In genomic region chr4:92968556-92968955, GRCh38 we compare ENCODE assay signal across 21 cellular contexts.
"Had no signal": no experiment of that assay in that cellular context is flagged by ENCODE, and none has a peak within 500 bp of the region (broad histone marks: within the 10 kb centered on the region; RNA-seq: fewer than 3 reads in every experiment).

No MANE protein-coding gene starts in this region.

- DNase-seq: activated B cell treated with CpG ODN at 0.5 μM for 24 hours; activated CD4-positive, alpha-beta memory T cell treated with anti-CD3 and anti-CD28 coated beads, Interleukin-2, amount 10 ng/mL, durations not matched to agents 7 days and 5 days; activated CD4-positive, alpha-beta T cell treated with anti-CD3 and anti-CD28 coated beads for 48 hours; activated CD8-positive, alpha-beta memory T cell treated with anti-CD3 and anti-CD28 coated beads, Interleukin-2, amount 10 ng/mL, durations not matched to agents 7 days and 5 days; activated naive CD4-positive, alpha-beta T cell; activated naive CD8-positive, alpha-beta T cell treated with anti-CD3 and anti-CD28 coated beads, Interleukin-2, amount 10 ng/mL, durations not matched to agents 7 days and 5 days; central memory CD4-positive, alpha-beta T cell; dorsolateral prefrontal cortex; heart left ventricle; kidney glomerular epithelial cell; left ventricle myocardium inferior; naive thymus-derived CD4-positive, alpha-beta T cell; right cardiac atrium; small intestine; stimulated activated CD4-positive, alpha-beta T cell treated with anti-CD3 and anti-CD28 coated beads, Interleukin-4, amount 100 ng/mL, for 1 hour; stimulated activated naive CD8-positive, alpha-beta T cell treated with anti-CD3 and anti-CD28 coated beads, Interleukin-15, amount 100 ng/mL, for 72 hours; trophoblast cell had no signal

- ATAC-seq: activated CD8-positive, alpha-beta memory T cell treated with anti-CD3 and anti-CD28 coated beads, Interleukin-2, amount 10 ng/mL, durations not matched to agents 7 days and 5 days; gastroesophageal sphincter; heart left ventricle; naive thymus-derived CD4-positive, alpha-beta T cell; right cardiac atrium; stimulated activated naive CD8-positive, alpha-beta T cell treated with anti-CD3 and anti-CD28 coated beads, Interleukin-15, amount 100 ng/mL, for 72 hours had no signal

- H3K36me3 ChIP-seq: gastroesophageal sphincter, heart left ventricle, left ventricle myocardium inferior, neural progenitor cell, suprapubic skin had no signal

- H3K9me3 ChIP-seq: gastroesophageal sphincter, prostate gland, suprapubic skin had no signal

- H3K4me3 ChIP-seq: dorsolateral prefrontal cortex, gastroesophageal sphincter, heart left ventricle, left ventricle myocardium inferior, neural progenitor cell, prostate gland, suprapubic skin had no signal

- H3K4me1 ChIP-seq: gastroesophageal sphincter, heart left ventricle, left ventricle myocardium inferior, neural progenitor cell, prostate gland had no signal

- H3K27me3 ChIP-seq: dorsolateral prefrontal cortex, gastroesophageal sphincter, heart left ventricle, neural progenitor cell, suprapubic skin had no signal

- H3K27ac ChIP-seq: dorsolateral prefrontal cortex, gastroesophageal sphincter, heart left ventricle, left ventricle myocardium inferior, neural progenitor cell, prostate gland had no signal
